1 cellular context compared by ENCODE assay signal in the genomic region with DNA sequence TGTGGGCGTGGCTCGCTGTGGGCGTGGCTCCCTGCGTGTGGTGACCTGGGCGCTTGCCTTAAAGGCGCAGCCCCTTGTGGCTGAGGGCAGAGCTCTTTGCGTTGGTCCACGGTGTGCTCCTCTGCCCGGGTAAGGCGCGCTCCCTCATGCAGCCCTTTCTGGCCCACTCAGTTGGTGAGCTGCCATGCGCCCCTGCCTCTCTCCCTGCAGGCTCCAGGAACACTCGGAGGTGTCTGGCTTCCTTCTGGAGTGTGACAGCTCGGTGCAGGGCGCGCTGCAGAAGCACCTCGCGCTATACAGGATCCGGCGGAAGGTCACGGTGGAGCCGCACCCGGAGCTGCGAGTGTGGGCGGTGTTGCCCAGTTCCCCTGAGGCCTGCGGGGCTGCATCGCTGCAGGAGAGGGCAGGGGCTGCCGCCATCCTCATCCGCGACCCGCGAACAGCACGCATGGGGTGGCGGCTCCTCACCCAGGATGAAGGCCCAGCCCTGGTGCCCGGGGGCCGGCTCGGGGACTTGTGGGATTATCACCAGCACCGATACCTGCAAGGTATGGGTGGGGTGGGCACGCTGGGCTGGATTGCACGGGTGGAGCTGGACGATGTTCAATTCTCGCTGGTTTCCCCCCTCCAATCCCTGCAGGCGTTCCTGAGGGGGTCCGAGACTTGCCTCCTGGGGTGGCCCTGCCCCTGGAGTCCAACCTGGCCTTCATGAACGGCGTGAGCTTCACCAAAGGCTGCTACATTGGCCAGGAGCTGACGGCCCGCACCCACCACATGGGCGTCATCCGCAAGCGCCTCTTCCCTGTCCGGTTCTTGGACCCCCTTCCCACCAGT.
A peak's percentile ranks its signal among the peaks of the same experiment; 100 is the strongest.
TF ChIP-seq lines count a peak whose summit lies in the region.

No MANE protein-coding gene starts in this region.

TF ChIP-seq in K562, 482 proteins besides CTCF, POLR2A, EP300 and RAD21 (continued from another document and continues in another):
- TF ChIP-seq, protein P1, sequence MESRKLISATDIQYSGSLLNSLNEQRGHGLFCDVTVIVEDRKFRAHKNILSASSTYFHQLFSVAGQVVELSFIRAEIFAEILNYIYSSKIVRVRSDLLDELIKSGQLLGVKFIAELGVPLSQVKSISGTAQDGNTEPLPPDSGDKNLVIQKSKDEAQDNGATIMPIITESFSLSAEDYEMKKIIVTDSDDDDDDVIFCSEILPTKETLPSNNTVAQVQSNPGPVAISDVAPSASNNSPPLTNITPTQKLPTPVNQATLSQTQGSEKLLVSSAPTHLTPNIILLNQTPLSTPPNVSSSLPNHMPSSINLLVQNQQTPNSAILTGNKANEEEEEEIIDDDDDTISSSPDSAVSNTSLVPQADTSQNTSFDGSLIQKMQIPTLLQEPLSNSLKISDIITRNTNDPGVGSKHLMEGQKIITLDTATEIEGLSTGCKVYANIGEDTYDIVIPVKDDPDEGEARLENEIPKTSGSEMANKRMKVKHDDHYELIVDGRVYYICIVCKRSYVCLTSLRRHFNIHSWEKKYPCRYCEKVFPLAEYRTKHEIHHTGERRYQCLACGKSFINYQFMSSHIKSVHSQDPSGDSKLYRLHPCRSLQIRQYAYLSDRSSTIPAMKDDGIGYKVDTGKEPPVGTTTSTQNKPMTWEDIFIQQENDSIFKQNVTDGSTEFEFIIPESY (CRISPR knock-in tag; IDR thresholded peaks at IDR 0.05) = peak; percentile 98
- no peak; the same call in 1 of the 2 replicates for TF ChIP-seq NFIC (IDR thresholded peaks at IDR 0.05)
- no peak for TF ChIP-seq U2AF1 (optimal IDR thresholded peaks at IDR 0.05; ENCODE audit: low read depth, low read length)
- TF ChIP-seq PHB2 (IDR thresholded peaks at IDR 0.05; ENCODE audit: low read depth) = no peak
- no peak for TF ChIP-seq RFX1 (IDR thresholded peaks at IDR 0.05)
- no peak for TF ChIP-seq ZNF436 (CRISPR knock-in tag; IDR thresholded peaks at IDR 0.05)
- no peak for TF ChIP-seq ZNF124 (CRISPR knock-in tag; IDR thresholded peaks at IDR 0.05)
- 0 out of 2 replicates have a peak, but pooled peaks have one; percentile 33 for TF ChIP-seq RB1 (IDR thresholded peaks at IDR 0.05; ENCODE audit: low read depth)
- TF ChIP-seq DDX20 (tag; IDR thresholded peaks at IDR 0.05; ENCODE audit: low read depth) = no peak
- no peak for TF ChIP-seq NCOR1 (IDR thresholded peaks at IDR 0.05)
- no peak for TF ChIP-seq SMAD1 (IDR thresholded peaks at IDR 0.05; ENCODE audit: low read depth, low read length, partially characterized antibody)
- TF ChIP-seq PHF21A (IDR thresholded peaks at IDR 0.05; ENCODE audit: borderline replicate concordance, low read depth) = no peak
- TF ChIP-seq ZNF197 (CRISPR knock-in tag; IDR thresholded peaks at IDR 0.05; ENCODE audit: low read depth) = no peak
- TF ChIP-seq TGIF2 (CRISPR knock-in tag; IDR thresholded peaks at IDR 0.05) = no peak
- TF ChIP-seq, protein P2, sequence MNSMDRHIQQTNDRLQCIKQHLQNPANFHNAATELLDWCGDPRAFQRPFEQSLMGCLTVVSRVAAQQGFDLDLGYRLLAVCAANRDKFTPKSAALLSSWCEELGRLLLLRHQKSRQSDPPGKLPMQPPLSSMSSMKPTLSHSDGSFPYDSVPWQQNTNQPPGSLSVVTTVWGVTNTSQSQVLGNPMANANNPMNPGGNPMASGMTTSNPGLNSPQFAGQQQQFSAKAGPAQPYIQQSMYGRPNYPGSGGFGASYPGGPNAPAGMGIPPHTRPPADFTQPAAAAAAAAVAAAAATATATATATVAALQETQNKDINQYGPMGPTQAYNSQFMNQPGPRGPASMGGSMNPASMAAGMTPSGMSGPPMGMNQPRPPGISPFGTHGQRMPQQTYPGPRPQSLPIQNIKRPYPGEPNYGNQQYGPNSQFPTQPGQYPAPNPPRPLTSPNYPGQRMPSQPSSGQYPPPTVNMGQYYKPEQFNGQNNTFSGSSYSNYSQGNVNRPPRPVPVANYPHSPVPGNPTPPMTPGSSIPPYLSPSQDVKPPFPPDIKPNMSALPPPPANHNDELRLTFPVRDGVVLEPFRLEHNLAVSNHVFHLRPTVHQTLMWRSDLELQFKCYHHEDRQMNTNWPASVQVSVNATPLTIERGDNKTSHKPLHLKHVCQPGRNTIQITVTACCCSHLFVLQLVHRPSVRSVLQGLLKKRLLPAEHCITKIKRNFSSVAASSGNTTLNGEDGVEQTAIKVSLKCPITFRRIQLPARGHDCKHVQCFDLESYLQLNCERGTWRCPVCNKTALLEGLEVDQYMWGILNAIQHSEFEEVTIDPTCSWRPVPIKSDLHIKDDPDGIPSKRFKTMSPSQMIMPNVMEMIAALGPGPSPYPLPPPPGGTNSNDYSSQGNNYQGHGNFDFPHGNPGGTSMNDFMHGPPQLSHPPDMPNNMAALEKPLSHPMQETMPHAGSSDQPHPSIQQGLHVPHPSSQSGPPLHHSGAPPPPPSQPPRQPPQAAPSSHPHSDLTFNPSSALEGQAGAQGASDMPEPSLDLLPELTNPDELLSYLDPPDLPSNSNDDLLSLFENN (IDR thresholded peaks at IDR 0.05; ENCODE audit: low read depth in 2 of 2, low read length in 2 of 2) = no peak
- no peak for TF ChIP-seq BCL6 (CRISPR knock-in tag; IDR thresholded peaks at IDR 0.05)
- no peak for TF ChIP-seq HNRNPL (IDR thresholded peaks at IDR 0.05; ENCODE audit: low read depth, low read length)
- TF ChIP-seq, protein P3, sequence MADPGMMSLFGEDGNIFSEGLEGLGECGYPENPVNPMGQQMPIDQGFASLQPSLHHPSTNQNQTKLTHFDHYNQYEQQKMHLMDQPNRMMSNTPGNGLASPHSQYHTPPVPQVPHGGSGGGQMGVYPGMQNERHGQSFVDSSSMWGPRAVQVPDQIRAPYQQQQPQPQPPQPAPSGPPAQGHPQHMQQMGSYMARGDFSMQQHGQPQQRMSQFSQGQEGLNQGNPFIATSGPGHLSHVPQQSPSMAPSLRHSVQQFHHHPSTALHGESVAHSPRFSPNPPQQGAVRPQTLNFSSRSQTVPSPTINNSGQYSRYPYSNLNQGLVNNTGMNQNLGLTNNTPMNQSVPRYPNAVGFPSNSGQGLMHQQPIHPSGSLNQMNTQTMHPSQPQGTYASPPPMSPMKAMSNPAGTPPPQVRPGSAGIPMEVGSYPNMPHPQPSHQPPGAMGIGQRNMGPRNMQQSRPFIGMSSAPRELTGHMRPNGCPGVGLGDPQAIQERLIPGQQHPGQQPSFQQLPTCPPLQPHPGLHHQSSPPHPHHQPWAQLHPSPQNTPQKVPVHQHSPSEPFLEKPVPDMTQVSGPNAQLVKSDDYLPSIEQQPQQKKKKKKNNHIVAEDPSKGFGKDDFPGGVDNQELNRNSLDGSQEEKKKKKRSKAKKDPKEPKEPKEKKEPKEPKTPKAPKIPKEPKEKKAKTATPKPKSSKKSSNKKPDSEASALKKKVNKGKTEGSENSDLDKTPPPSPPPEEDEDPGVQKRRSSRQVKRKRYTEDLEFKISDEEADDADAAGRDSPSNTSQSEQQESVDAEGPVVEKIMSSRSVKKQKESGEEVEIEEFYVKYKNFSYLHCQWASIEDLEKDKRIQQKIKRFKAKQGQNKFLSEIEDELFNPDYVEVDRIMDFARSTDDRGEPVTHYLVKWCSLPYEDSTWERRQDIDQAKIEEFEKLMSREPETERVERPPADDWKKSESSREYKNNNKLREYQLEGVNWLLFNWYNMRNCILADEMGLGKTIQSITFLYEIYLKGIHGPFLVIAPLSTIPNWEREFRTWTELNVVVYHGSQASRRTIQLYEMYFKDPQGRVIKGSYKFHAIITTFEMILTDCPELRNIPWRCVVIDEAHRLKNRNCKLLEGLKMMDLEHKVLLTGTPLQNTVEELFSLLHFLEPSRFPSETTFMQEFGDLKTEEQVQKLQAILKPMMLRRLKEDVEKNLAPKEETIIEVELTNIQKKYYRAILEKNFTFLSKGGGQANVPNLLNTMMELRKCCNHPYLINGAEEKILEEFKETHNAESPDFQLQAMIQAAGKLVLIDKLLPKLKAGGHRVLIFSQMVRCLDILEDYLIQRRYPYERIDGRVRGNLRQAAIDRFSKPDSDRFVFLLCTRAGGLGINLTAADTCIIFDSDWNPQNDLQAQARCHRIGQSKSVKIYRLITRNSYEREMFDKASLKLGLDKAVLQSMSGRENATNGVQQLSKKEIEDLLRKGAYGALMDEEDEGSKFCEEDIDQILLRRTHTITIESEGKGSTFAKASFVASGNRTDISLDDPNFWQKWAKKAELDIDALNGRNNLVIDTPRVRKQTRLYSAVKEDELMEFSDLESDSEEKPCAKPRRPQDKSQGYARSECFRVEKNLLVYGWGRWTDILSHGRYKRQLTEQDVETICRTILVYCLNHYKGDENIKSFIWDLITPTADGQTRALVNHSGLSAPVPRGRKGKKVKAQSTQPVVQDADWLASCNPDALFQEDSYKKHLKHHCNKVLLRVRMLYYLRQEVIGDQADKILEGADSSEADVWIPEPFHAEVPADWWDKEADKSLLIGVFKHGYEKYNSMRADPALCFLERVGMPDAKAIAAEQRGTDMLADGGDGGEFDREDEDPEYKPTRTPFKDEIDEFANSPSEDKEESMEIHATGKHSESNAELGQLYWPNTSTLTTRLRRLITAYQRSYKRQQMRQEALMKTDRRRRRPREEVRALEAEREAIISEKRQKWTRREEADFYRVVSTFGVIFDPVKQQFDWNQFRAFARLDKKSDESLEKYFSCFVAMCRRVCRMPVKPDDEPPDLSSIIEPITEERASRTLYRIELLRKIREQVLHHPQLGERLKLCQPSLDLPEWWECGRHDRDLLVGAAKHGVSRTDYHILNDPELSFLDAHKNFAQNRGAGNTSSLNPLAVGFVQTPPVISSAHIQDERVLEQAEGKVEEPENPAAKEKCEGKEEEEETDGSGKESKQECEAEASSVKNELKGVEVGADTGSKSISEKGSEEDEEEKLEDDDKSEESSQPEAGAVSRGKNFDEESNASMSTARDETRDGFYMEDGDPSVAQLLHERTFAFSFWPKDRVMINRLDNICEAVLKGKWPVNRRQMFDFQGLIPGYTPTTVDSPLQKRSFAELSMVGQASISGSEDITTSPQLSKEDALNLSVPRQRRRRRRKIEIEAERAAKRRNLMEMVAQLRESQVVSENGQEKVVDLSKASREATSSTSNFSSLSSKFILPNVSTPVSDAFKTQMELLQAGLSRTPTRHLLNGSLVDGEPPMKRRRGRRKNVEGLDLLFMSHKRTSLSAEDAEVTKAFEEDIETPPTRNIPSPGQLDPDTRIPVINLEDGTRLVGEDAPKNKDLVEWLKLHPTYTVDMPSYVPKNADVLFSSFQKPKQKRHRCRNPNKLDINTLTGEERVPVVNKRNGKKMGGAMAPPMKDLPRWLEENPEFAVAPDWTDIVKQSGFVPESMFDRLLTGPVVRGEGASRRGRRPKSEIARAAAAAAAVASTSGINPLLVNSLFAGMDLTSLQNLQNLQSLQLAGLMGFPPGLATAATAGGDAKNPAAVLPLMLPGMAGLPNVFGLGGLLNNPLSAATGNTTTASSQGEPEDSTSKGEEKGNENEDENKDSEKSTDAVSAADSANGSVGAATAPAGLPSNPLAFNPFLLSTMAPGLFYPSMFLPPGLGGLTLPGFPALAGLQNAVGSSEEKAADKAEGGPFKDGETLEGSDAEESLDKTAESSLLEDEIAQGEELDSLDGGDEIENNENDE (IDR thresholded peaks at IDR 0.05; ENCODE audit: low read depth, low read length) = no peak
- TF ChIP-seq, protein P4, sequence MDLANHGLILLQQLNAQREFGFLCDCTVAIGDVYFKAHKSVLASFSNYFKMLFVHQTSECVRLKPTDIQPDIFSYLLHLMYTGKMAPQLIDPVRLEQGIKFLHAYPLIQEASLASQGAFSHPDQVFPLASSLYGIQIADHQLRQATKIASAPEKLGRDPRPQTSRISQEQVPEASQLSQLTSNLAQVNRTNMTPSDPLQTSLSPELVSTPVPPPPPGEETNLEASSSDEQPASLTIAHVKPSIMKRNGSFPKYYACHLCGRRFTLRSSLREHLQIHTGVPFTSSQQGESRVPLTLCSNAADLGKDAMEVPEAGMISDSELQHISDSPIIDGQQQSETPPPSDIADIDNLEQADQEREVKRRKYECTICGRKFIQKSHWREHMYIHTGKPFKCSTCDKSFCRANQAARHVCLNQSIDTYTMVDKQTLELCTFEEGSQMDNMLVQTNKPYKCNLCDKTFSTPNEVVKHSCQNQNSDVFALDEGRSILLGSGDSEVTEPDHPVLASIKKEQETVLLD (IDR thresholded peaks at IDR 0.05) = no peak
- no peak for TF ChIP-seq ZBTB8A (IDR thresholded peaks at IDR 0.05; ENCODE audit: partially characterized antibody)
- no peak for TF ChIP-seq ZNF324 (CRISPR knock-in tag; IDR thresholded peaks at IDR 0.05)
- TF ChIP-seq MAFF (IDR thresholded peaks at IDR 0.05; ENCODE audit: low read length) = no peak
- no peak for TF ChIP-seq XRCC5 (IDR thresholded peaks at IDR 0.05; ENCODE audit: low read depth, low read length)
- no peak for TF ChIP-seq FOXK1 (CRISPR knock-in tag; IDR thresholded peaks at IDR 0.05; ENCODE audit: borderline replicate concordance)
- TF ChIP-seq, protein P5, sequence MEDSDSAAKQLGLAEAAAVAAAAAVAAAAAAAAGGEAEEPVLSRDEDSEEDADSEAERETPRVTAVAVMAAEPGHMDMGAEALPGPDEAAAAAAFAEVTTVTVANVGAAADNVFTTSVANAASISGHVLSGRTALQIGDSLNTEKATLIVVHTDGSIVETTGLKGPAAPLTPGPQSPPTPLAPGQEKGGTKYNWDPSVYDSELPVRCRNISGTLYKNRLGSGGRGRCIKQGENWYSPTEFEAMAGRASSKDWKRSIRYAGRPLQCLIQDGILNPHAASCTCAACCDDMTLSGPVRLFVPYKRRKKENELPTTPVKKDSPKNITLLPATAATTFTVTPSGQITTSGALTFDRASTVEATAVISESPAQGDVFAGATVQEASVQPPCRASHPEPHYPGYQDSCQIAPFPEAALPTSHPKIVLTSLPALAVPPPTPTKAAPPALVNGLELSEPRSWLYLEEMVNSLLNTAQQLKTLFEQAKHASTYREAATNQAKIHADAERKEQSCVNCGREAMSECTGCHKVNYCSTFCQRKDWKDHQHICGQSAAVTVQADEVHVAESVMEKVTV (CRISPR knock-in tag; IDR thresholded peaks at IDR 0.05) = no peak
- no peak for TF ChIP-seq CBX3 (IDR thresholded peaks at IDR 0.05; ENCODE audit: borderline replicate concordance in 1 of 2, low read length in 2 of 2)
- peak; percentile 36; the same call in 1 of the 2 replicates for TF ChIP-seq SUPT5H (IDR thresholded peaks at IDR 0.05)
- TF ChIP-seq ZNF586 (CRISPR knock-in tag; conservative IDR thresholded peaks at IDR 0.05) = no peak
- TF ChIP-seq ATF7 (IDR thresholded peaks at IDR 0.05) = no peak
- no peak for TF ChIP-seq ELF4 (CRISPR knock-in tag; IDR thresholded peaks at IDR 0.05)
